Comparison of ENCODE assay signal across 8 cellular contexts in genomic region chr18:3604626-3605408, GRCh38.
A peak's percentile ranks its signal among the peaks of the same experiment; 100 is the strongest.
DNase-seq lines count a peak whose midpoint lies in the region; ATAC-seq and TF ChIP-seq lines count a peak whose summit lies in the region.

No MANE protein-coding gene starts in this region.

- peak overlapping the region; percentile 100 for H3K18ac ChIP-seq in mesendoderm (ENCODE audit: low read length)

- H3K4me3 Mint-ChIP-seq in Caco-2 (ENCODE audit: unreplicated experiment): no peak overlapping the region

- H4K8ac ChIP-seq in mesendoderm (ENCODE audit: low read depth, low read length): peak overlapping the region; percentile 91

- H2BK120ac ChIP-seq in mesendoderm (ENCODE audit: low read depth, low read length): peak overlapping the region; percentile 100

- ATAC-seq in GM19328 (IDR thresholded peaks at IDR 0.05; ENCODE audit: unreplicated experiment) (peak; percentile 73), HG03280 (IDR thresholded peaks at IDR 0.05; ENCODE audit: unreplicated experiment) (peak; percentile 92)

- peak overlapping the region; percentile 75 for H3K4me2 ChIP-seq in mesendoderm (ENCODE audit: low read length)

- peak overlapping the region; percentile 97 for H2BK15ac ChIP-seq in mesendoderm (replicated peaks; ENCODE audit: low read depth)

- no peaks in the 10 kb centered on the region for H3K27me3 Mint-ChIP-seq in Caco-2 (ENCODE audit: insufficient read depth, unreplicated experiment)

- H4K5ac ChIP-seq in mesendoderm (ENCODE audit: low read length): peak overlapping the region; percentile 98

- POLR2A ChIA-PET in Caco-2 (lab: Charles Lee): interaction anchor here (0.9 to 2.7 kb wide), 9 partner anchors 11 to 152 kb away, joined by 3 to 82 read pairs (median 19); no protein-coding TSS in a partner anchor

- H2BK5ac ChIP-seq in mesendoderm (ENCODE audit: low read length): peak overlapping the region; percentile 100

- H2AK5ac ChIP-seq in mesendoderm (ENCODE audit: low read length): peak overlapping the region; percentile 97

- WGBS in ectodermal cell, 2 experiments: 1% methylated on average over 10 of the region's 10 CpGs
- whole genome bisulfite sequencing in mesendoderm (ENCODE audit: extremely low coverage, insufficient coverage, low lambda C conversion rate): no CpG with 5 or more reads among the region's 10 CpGs

- peaks cover 36% of the 10 kb centered on the region for H3K79me2 ChIP-seq in mesendoderm (ENCODE audit: control insufficient read depth, insufficient read depth, low read length)

- no peak for TF ChIP-seq CTCF in Caco-2 (IDR thresholded peaks at IDR 0.05; ENCODE audit: insufficient read depth in 1 of 2, low read depth in 1 of 2, low read length in 1 of 2, severe bottlenecking in 1 of 2, unreplicated experiment in 1 of 2)

- CTCF ChIA-PET in Caco-2 (lab: Charles Lee): interaction anchor here (1.0 to 3.0 kb wide), 2 partner anchors 59 to 61 kb away, joined by 4 to 52 read pairs; no protein-coding TSS in a partner anchor

- peak overlapping the region; percentile 98 for H3K56ac ChIP-seq in mesendoderm (ENCODE audit: low read length)

- H3K9ac ChIP-seq in mesendoderm (ENCODE audit: low read length): peak overlapping the region; percentile 99

- H3K27ac ChIP-seq in ectodermal cell (ENCODE audit: insufficient read depth, low read depth, low read length, poor library complexity, severe bottlenecking) (peak overlapping the region; percentile 99), mesendoderm (ENCODE audit: low read depth, low read length) (peak overlapping the region; percentile 100)

- H3K36me3 ChIP-seq in Caco-2 (ENCODE audit: control insufficient read depth, insufficient read depth, low read length) (no peaks in the 10 kb centered on the region), ectodermal cell (ENCODE audit: control insufficient read depth, insufficient read depth, low read length) (no peaks in the 10 kb centered on the region), mesendoderm (ENCODE audit: control insufficient read depth, insufficient read depth, low read length) (peaks cover 2% of the 10 kb centered on the region)

- H3K36me3 Mint-ChIP-seq in Caco-2 (ENCODE audit: insufficient read depth, unreplicated experiment): peaks cover 10% of the 10 kb centered on the region

- H3K27me3 ChIP-seq in Caco-2 (replicated peaks; ENCODE audit: control insufficient read depth, insufficient read depth, low read length) (no peaks in the 10 kb centered on the region), ectodermal cell (ENCODE audit: control insufficient read depth, insufficient read depth, low read length, poor library complexity, severe bottlenecking) (no peaks in the 10 kb centered on the region), mesendoderm (ENCODE audit: insufficient read depth, low read length, poor library complexity) (no peaks in the 10 kb centered on the region)

- peak overlapping the region; percentile 50 for H3K4me3 ChIP-seq in Caco-2 (ENCODE audit: low read depth, low read length)
- peak overlapping the region; percentile 41 for H3K4me3 ChIP-seq in ectodermal cell (ENCODE audit: insufficient read depth, low read depth, low read length)
- peak overlapping the region; percentile 89 for H3K4me3 ChIP-seq in mesendoderm (ENCODE audit: low read length)

- H3K4me1 Mint-ChIP-seq in Caco-2 (ENCODE audit: low read depth, unreplicated experiment): peaks cover 15% of the 10 kb centered on the region

- no TSS peak for BruUV-seq in Caco-2 (replicated peaks; lab: Mats Ljungman, UMichigan)

- no peaks in the 10 kb centered on the region for H3K9me3 Mint-ChIP-seq in Caco-2 (ENCODE audit: unreplicated experiment)

- peaks cover 35% of the 10 kb centered on the region for H3K4me1 ChIP-seq in Caco-2
- H3K4me1 ChIP-seq in ectodermal cell (ENCODE audit: control insufficient read depth, insufficient read depth, low read length): peaks cover 17% of the 10 kb centered on the region
- peaks cover 7% of the 10 kb centered on the region for H3K4me1 ChIP-seq in mesendoderm (ENCODE audit: control insufficient read depth, low read depth, low read length)

- peaks cover 2% of the 10 kb centered on the region for H3K79me1 ChIP-seq in mesendoderm (ENCODE audit: low read length)

- H3K27ac Mint-ChIP-seq in Caco-2 (ENCODE audit: unreplicated experiment): no peak overlapping the region

- DNase-seq in Caco-2 (peak in 1 of 2 experiments; percentile 53), SIG-M5 (lab: John Stamatoyannopoulos, UW) (peak; percentile 92), mesendoderm (peak; percentile 87), SHP77 treated with DMSO at 0.1 percent for 48 hours (lab: John Stamatoyannopoulos, UW) (no peak), NCI-H510A (lab: John Stamatoyannopoulos, UW) (no peak)

- H3K23ac ChIP-seq in mesendoderm (ENCODE audit: low read length): peak overlapping the region; percentile 80

- intact Hi-C loops in Caco-2 (cut with micrococcal nuclease; ENCODE audit: unreplicated experiment): no loop called here

- H3K9me3 ChIP-seq in Caco-2: no peaks in the 10 kb centered on the region
- H3K9me3 ChIP-seq in ectodermal cell (ENCODE audit: control insufficient read depth, low read length): no peaks in the 10 kb centered on the region

- H3K4ac ChIP-seq in mesendoderm (ENCODE audit: low read depth, low read length): peak overlapping the region; percentile 95

Comparison
In these comparisons a context has a peak if more than half of its experiments do, and no peak if none do; other contexts are left out.
1. DNase-seq: peak in SIG-M5 (single experiment) and mesendoderm (single experiment); none in SHP77 treated with DMSO at 0.1 percent for 48 hours (single experiment) and NCI-H510A (single experiment).
2. Peak in every context shown above with its lines, with median percentiles within 50 percentile points of each other: H3K4me3 ChIP-seq.